24 cellular contexts compared by ENCODE assay signal in genomic region chr9:138062196-138062595, GRCh38.
"Had no signal": no experiment of that assay in that cellular context is flagged by ENCODE, and none has a peak within 500 bp of the region (broad histone marks: within the 10 kb centered on the region; RNA-seq: fewer than 3 reads in every experiment).

No MANE protein-coding gene starts in this region.

- H3K27me3 ChIP-seq: pancreas had no signal

- H3K36me3 ChIP-seq: lower lobe of right lung, pancreas, spleen, suprapubic skin, thoracic aorta, tibial artery, upper lobe of right lung had no signal

- ATAC-seq: left cardiac atrium; left lobe of liver; lower lobe of right lung; naive thymus-derived CD8-positive, alpha-beta T cell; pancreas; psoas muscle; sciatic nerve; stimulated activated effector memory CD8-positive, alpha-beta T cell treated with anti-CD3 and anti-CD28 coated beads, Interleukin-12 subunit alpha, Interleukin-12 subunit beta, amount 100 ng/mL, for 72 hours; upper lobe of right lung had no signal

- FAIRE-seq: pancreas, small intestine, urothelium cell line had no signal

- DNase-seq: hypothalamus; islet precursor cell; kidney glomerular epithelial cell; left cardiac atrium; lower lobe of right lung; mammary epithelial cell; mesenchymal stem cell; naive thymus-derived CD8-positive, alpha-beta T cell; nucleus accumbens; psoas muscle; small intestine; stimulated activated CD4-positive, alpha-beta T cell treated with anti-CD3 and anti-CD28 coated beads, Interleukin-4, amount 100 ng/mL, for 24 hours; stimulated activated naive CD4-positive, alpha-beta T cell; trophoblast cell had no signal

- H3K4me3 ChIP-seq: lower lobe of right lung, pancreas, psoas muscle, spleen, suprapubic skin, thoracic aorta, tibial artery, upper lobe of right lung had no signal

- H3K4me1 ChIP-seq: lower lobe of right lung, pancreas, psoas muscle, spleen, suprapubic skin, tibial artery, upper lobe of right lung had no signal

- H3K9me3 ChIP-seq: lower lobe of right lung, pancreas, psoas muscle, spleen, suprapubic skin, thoracic aorta, tibial artery, upper lobe of right lung had no signal

- H3K27ac ChIP-seq: lower lobe of right lung, pancreas, psoas muscle, spleen, suprapubic skin, thoracic aorta, tibial artery, upper lobe of right lung had no signal
